Comparison of ENCODE assay signal across 1 cellular context in the genomic region with DNA sequence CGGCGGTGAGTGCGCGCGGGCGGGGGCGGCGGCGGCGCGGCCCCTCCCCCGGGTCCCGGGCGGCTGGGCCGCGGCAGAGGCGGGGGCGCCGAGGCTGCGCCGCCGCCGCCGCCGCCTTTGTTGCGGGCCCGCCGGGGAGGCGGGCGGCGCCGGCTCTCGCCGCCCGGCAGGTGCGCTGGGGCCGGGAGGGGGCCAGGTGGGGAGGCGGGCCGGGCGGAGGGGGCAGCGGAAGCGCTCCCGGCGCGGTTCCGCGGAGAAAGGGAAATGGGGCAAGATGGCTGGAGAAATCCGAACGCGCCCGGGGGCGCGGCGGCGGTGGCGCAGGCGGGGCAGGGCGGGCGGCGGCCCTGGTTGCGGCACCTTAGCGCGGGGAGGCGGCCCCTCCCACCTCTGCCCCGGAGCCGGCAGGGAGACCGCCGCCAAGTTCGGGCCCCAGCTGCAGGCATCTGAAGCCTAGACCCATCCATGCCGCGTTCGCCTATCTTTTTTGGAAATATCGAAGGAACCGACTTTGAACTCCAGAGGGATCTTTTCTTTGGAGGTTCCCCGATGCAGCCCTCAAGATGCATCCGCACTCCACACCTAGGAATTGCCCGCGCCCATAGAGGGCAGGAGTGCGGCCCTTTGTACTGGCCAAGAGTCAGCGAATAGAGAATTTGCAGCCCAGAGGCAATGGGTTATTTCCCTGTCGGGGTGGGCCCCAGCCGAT.
TF ChIP-seq lines count a peak whose summit lies in the region.

No MANE protein-coding gene starts in this region.

TF ChIP-seq in HepG2, 621 proteins besides CTCF, POLR2A, EP300 and RAD21 (continued from another document and continues in another):
- TF ChIP-seq, protein P1, sequence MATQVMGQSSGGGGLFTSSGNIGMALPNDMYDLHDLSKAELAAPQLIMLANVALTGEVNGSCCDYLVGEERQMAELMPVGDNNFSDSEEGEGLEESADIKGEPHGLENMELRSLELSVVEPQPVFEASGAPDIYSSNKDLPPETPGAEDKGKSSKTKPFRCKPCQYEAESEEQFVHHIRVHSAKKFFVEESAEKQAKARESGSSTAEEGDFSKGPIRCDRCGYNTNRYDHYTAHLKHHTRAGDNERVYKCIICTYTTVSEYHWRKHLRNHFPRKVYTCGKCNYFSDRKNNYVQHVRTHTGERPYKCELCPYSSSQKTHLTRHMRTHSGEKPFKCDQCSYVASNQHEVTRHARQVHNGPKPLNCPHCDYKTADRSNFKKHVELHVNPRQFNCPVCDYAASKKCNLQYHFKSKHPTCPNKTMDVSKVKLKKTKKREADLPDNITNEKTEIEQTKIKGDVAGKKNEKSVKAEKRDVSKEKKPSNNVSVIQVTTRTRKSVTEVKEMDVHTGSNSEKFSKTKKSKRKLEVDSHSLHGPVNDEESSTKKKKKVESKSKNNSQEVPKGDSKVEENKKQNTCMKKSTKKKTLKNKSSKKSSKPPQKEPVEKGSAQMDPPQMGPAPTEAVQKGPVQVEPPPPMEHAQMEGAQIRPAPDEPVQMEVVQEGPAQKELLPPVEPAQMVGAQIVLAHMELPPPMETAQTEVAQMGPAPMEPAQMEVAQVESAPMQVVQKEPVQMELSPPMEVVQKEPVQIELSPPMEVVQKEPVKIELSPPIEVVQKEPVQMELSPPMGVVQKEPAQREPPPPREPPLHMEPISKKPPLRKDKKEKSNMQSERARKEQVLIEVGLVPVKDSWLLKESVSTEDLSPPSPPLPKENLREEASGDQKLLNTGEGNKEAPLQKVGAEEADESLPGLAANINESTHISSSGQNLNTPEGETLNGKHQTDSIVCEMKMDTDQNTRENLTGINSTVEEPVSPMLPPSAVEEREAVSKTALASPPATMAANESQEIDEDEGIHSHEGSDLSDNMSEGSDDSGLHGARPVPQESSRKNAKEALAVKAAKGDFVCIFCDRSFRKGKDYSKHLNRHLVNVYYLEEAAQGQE (IDR thresholded peaks at IDR 0.05; ENCODE audit: borderline replicate concordance in 1 of 2, low read depth in 1 of 2, low read length in 2 of 2) = no peak
- TF ChIP-seq, protein P2, sequence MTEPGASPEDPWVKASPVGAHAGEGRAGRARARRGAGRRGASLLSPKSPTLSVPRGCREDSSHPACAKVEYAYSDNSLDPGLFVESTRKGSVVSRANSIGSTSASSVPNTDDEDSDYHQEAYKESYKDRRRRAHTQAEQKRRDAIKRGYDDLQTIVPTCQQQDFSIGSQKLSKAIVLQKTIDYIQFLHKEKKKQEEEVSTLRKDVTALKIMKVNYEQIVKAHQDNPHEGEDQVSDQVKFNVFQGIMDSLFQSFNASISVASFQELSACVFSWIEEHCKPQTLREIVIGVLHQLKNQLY (CRISPR knock-in tag; IDR thresholded peaks at IDR 0.05) = no peak
- TF ChIP-seq ZNF124 (CRISPR knock-in tag; IDR thresholded peaks at IDR 0.05) (no peak), RBFOX2 (IDR thresholded peaks at IDR 0.05; ENCODE audit: low read depth, low read length) (no peak), KLF13 (CRISPR knock-in tag; IDR thresholded peaks at IDR 0.05) (no peak), RXRB (CRISPR knock-in tag; IDR thresholded peaks at IDR 0.05; ENCODE audit: borderline replicate concordance) (no peak), THYN1 (CRISPR knock-in tag; IDR thresholded peaks at IDR 0.05; ENCODE audit: borderline replicate concordance, low read depth) (no peak), ZNF263 (CRISPR knock-in tag; IDR thresholded peaks at IDR 0.05) (peak; percentile 38; the same call in 1 of the 2 replicates), ZNF143 (CRISPR knock-in tag; IDR thresholded peaks at IDR 0.05) (no peak), IKZF1 (IDR thresholded peaks at IDR 0.05) (no peak), RFXANK (CRISPR knock-in tag; IDR thresholded peaks at IDR 0.05) (no peak), PAF1 (CRISPR knock-in tag; IDR thresholded peaks at IDR 0.05) (no peak), NFE2L2 (IDR thresholded peaks at IDR 0.05; ENCODE audit: low read length) (no peak), ATAD3A (CRISPR knock-in tag; IDR thresholded peaks at IDR 0.05) (no peak), ZNF782 (CRISPR knock-in tag; IDR thresholded peaks at IDR 0.05; ENCODE audit: borderline replicate concordance) (no peak), EED (CRISPR knock-in tag; IDR thresholded peaks at IDR 0.05) (no peak), YY1 (IDR thresholded peaks at IDR 0.05; ENCODE audit: insufficient read depth, insufficient replicate concordance, low read depth, low read length) (peak; percentile 79), YEATS2 (CRISPR knock-in tag; IDR thresholded peaks at IDR 0.05; ENCODE audit: borderline replicate concordance) (0 out of 2 replicates have a peak, but pooled peaks have one; percentile 22), ZMYM3 (CRISPR knock-in tag; IDR thresholded peaks at IDR 0.05) (no peak), POGZ (CRISPR knock-in tag; IDR thresholded peaks at IDR 0.05) (no peak), PHF21A (CRISPR knock-in tag; IDR thresholded peaks at IDR 0.05) (no peak), KAT8 (CRISPR knock-in tag; IDR thresholded peaks at IDR 0.05) (0 out of 2 replicates have a peak, but pooled peaks have one; percentile 18), ZNF709 (CRISPR knock-in tag; IDR thresholded peaks at IDR 0.05) (no peak), CENPT (CRISPR knock-in tag; IDR thresholded peaks at IDR 0.05; ENCODE audit: low read depth) (no peak), HDAC6 (IDR thresholded peaks at IDR 0.05; ENCODE audit: low read depth, low read length) (no peak), SCMH1 (CRISPR knock-in tag; IDR thresholded peaks at IDR 0.05; ENCODE audit: borderline replicate concordance) (no peak), KDM2A (CRISPR knock-in tag; IDR thresholded peaks at IDR 0.05; ENCODE audit: borderline replicate concordance, low read depth) (peak; percentile 42; the same call in 1 of the 2 replicates), GABPB1 (CRISPR knock-in tag; IDR thresholded peaks at IDR 0.05) (no peak), ZBTB42 (CRISPR knock-in tag; IDR thresholded peaks at IDR 0.05) (no peak), PAWR (CRISPR knock-in tag; IDR thresholded peaks at IDR 0.05; ENCODE audit: borderline replicate concordance) (no peak)
- TF ChIP-seq, protein P3, sequence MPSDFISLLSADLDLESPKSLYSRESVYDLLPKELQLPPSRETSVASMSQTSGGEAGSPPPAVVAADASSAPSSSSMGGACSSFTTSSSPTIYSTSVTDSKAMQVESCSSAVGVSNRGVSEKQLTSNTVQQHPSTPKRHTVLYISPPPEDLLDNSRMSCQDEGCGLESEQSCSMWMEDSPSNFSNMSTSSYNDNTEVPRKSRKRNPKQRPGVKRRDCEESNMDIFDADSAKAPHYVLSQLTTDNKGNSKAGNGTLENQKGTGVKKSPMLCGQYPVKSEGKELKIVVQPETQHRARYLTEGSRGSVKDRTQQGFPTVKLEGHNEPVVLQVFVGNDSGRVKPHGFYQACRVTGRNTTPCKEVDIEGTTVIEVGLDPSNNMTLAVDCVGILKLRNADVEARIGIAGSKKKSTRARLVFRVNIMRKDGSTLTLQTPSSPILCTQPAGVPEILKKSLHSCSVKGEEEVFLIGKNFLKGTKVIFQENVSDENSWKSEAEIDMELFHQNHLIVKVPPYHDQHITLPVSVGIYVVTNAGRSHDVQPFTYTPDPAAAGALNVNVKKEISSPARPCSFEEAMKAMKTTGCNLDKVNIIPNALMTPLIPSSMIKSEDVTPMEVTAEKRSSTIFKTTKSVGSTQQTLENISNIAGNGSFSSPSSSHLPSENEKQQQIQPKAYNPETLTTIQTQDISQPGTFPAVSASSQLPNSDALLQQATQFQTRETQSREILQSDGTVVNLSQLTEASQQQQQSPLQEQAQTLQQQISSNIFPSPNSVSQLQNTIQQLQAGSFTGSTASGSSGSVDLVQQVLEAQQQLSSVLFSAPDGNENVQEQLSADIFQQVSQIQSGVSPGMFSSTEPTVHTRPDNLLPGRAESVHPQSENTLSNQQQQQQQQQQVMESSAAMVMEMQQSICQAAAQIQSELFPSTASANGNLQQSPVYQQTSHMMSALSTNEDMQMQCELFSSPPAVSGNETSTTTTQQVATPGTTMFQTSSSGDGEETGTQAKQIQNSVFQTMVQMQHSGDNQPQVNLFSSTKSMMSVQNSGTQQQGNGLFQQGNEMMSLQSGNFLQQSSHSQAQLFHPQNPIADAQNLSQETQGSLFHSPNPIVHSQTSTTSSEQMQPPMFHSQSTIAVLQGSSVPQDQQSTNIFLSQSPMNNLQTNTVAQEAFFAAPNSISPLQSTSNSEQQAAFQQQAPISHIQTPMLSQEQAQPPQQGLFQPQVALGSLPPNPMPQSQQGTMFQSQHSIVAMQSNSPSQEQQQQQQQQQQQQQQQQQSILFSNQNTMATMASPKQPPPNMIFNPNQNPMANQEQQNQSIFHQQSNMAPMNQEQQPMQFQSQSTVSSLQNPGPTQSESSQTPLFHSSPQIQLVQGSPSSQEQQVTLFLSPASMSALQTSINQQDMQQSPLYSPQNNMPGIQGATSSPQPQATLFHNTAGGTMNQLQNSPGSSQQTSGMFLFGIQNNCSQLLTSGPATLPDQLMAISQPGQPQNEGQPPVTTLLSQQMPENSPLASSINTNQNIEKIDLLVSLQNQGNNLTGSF (CRISPR knock-in tag; IDR thresholded peaks at IDR 0.05) = 0 out of 2 replicates have a peak, but pooled peaks have one; percentile 29
- TF ChIP-seq, protein P4, sequence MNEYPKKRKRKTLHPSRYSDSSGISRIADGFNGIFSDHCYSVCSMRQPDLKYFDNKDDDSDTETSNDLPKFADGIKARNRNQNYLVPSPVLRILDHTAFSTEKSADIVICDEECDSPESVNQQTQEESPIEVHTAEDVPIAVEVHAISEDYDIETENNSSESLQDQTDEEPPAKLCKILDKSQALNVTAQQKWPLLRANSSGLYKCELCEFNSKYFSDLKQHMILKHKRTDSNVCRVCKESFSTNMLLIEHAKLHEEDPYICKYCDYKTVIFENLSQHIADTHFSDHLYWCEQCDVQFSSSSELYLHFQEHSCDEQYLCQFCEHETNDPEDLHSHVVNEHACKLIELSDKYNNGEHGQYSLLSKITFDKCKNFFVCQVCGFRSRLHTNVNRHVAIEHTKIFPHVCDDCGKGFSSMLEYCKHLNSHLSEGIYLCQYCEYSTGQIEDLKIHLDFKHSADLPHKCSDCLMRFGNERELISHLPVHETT (CRISPR knock-in tag; conservative IDR thresholded peaks at IDR 0.05) = peak; percentile 41; the same call in 1 of the 2 replicates
- TF ChIP-seq, protein P5, sequence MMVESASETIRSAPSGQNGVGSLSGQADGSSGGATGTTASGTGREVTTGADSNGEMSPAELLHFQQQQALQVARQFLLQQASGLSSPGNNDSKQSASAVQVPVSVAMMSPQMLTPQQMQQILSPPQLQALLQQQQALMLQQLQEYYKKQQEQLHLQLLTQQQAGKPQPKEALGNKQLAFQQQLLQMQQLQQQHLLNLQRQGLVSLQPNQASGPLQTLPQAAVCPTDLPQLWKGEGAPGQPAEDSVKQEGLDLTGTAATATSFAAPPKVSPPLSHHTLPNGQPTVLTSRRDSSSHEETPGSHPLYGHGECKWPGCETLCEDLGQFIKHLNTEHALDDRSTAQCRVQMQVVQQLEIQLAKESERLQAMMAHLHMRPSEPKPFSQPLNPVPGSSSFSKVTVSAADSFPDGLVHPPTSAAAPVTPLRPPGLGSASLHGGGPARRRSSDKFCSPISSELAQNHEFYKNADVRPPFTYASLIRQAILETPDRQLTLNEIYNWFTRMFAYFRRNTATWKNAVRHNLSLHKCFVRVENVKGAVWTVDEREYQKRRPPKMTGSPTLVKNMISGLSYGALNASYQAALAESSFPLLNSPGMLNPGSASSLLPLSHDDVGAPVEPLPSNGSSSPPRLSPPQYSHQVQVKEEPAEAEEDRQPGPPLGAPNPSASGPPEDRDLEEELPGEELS (CRISPR knock-in tag; IDR thresholded peaks at IDR 0.05) = no peak
- TF ChIP-seq, protein P6, sequence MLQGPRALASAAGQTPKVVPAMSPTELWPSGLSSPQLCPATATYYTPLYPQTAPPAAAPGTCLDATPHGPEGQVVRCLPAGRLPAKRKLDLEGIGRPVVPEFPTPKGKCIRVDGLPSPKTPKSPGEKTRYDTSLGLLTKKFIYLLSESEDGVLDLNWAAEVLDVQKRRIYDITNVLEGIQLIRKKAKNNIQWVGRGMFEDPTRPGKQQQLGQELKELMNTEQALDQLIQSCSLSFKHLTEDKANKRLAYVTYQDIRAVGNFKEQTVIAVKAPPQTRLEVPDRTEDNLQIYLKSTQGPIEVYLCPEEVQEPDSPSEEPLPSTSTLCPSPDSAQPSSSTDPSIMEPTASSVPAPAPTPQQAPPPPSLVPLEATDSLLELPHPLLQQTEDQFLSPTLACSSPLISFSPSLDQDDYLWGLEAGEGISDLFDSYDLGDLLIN (CRISPR knock-in tag; IDR thresholded peaks at IDR 0.05; ENCODE audit: borderline replicate concordance) = no peak
- TF ChIP-seq, protein P7, sequence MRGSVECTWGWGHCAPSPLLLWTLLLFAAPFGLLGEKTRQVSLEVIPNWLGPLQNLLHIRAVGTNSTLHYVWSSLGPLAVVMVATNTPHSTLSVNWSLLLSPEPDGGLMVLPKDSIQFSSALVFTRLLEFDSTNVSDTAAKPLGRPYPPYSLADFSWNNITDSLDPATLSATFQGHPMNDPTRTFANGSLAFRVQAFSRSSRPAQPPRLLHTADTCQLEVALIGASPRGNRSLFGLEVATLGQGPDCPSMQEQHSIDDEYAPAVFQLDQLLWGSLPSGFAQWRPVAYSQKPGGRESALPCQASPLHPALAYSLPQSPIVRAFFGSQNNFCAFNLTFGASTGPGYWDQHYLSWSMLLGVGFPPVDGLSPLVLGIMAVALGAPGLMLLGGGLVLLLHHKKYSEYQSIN (CRISPR knock-in tag; IDR thresholded peaks at IDR 0.05; ENCODE audit: borderline replicate concordance) = no peak
- TF ChIP-seq, protein P8, sequence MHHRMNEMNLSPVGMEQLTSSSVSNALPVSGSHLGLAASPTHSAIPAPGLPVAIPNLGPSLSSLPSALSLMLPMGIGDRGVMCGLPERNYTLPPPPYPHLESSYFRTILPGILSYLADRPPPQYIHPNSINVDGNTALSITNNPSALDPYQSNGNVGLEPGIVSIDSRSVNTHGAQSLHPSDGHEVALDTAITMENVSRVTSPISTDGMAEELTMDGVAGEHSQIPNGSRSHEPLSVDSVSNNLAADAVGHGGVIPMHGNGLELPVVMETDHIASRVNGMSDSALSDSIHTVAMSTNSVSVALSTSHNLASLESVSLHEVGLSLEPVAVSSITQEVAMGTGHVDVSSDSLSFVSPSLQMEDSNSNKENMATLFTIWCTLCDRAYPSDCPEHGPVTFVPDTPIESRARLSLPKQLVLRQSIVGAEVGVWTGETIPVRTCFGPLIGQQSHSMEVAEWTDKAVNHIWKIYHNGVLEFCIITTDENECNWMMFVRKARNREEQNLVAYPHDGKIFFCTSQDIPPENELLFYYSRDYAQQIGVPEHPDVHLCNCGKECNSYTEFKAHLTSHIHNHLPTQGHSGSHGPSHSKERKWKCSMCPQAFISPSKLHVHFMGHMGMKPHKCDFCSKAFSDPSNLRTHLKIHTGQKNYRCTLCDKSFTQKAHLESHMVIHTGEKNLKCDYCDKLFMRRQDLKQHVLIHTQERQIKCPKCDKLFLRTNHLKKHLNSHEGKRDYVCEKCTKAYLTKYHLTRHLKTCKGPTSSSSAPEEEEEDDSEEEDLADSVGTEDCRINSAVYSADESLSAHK (CRISPR knock-in tag; IDR thresholded peaks at IDR 0.05; ENCODE audit: borderline replicate concordance) = no peak
- TF ChIP-seq, protein P9, sequence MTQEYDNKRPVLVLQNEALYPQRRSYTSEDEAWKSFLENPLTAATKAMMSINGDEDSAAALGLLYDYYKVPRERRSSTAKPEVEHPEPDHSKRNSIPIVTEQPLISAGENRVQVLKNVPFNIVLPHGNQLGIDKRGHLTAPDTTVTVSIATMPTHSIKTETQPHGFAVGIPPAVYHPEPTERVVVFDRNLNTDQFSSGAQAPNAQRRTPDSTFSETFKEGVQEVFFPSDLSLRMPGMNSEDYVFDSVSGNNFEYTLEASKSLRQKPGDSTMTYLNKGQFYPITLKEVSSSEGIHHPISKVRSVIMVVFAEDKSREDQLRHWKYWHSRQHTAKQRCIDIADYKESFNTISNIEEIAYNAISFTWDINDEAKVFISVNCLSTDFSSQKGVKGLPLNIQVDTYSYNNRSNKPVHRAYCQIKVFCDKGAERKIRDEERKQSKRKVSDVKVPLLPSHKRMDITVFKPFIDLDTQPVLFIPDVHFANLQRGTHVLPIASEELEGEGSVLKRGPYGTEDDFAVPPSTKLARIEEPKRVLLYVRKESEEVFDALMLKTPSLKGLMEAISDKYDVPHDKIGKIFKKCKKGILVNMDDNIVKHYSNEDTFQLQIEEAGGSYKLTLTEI (CRISPR knock-in tag; conservative IDR thresholded peaks at IDR 0.05) = no peak
